ENCODE assay signal across 8 cellular contexts in the genomic region with DNA sequence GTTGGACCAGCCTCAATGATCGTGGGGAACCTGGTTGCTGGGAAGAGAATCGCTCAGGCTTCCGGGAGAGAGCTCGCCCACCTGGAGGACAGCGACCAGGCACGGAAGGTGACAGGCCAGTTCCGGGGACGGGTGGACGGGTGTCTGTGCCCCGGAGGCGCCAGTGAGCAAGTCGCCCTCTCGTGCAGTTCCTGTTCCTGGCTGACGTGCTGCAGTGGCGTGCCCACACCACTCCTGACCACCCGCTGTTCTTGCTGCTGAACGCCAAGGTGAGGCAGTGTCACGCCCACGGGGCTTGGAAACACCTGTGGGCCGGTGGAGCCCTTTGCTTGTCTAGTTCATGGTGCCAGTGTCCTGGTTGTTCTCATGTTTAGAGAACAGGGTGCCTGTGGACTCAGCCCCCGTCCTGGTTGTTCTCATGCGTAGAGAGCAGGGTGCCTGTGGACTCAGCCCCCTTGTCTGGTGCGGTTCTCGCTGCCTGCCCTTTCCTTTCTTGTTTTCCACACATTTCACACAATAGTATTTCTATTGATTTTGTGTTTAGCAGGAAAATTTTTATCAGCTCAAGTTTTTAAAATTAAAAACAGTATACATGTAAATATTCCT.
A peak's percentile ranks its signal among the peaks of the same experiment; 100 is the strongest.
DNase-seq lines count a peak whose midpoint lies in the region; ATAC-seq lines count a peak whose summit lies in the region.

No MANE protein-coding gene starts in this region.

- DNase-seq in D341Med (ENCODE audit: low spot score) (peak; percentile 36), pons (ENCODE audit: low spot score) (peak; percentile 6), NCI-H748 (lab: John Stamatoyannopoulos, UW; ENCODE audit: unreplicated experiment) (no peak), NCI-H2227 (lab: John Stamatoyannopoulos, UW; ENCODE audit: unreplicated experiment) (no peak), NAMALWA (ENCODE audit: low spot score) (no peak)
- DNase-seq in activated CD4-positive, CD25-positive, alpha-beta regulatory T cell treated with anti-CD3 and anti-CD28 coated beads, Interleukin-2, amount 50 U/mL, for 72 hours, result peak; percentile 60
- peak; percentile 34 for DNase-seq in central memory CD4-positive, alpha-beta T cell

- no peak for ATAC-seq in GM18873 (IDR thresholded peaks at IDR 0.05; ENCODE audit: low FRiP score, unreplicated experiment)

Comparison
In these comparisons a context has a peak if more than half of its experiments do, and no peak if none do; other contexts are left out.
1. DNase-seq: peak in D341Med (single experiment), activated CD4-positive, CD25-positive, alpha-beta regulatory T cell treated with anti-CD3 and anti-CD28 coated beads, Interleukin-2, amount 50 U/mL, for 72 hours (single experiment), central memory CD4-positive, alpha-beta T cell (single experiment) and pons (single experiment); none in NCI-H748 (single experiment), NCI-H2227 (single experiment) and NAMALWA (single experiment).